ENCODE assay signal across 9 cellular contexts in genomic region chr10:78211476-78212110, GRCh38.
DNase-seq lines count a peak whose midpoint lies in the region; ATAC-seq and TF ChIP-seq lines count a peak whose summit lies in the region.
"Had no signal": no experiment of that assay in that cellular context is flagged by ENCODE, and none has a peak within 500 bp of the region (broad histone marks: within the 10 kb centered on the region; RNA-seq: fewer than 3 reads in every experiment).

No MANE protein-coding gene starts in this region.

- DNase-seq in DMS153 treated with DMSO at 0.1 percent for 48 hours (lab: John Stamatoyannopoulos, UW; ENCODE audit: unreplicated experiment) (peak; percentile 30), head of caudate nucleus (peak; percentile 31 to 84 (median 68)), renal cortical epithelial cell (ENCODE audit: low read depth) (peak; percentile 45), cerebellar nuclear complex (lab: John Stamatoyannopoulos, UW) (no peak), 8988T (no peak)
- DNase-seq: naive B cell had no signal

- H3K4me3 ChIP-seq in WI38 (ENCODE audit: low read depth, low read length): no peak overlapping the region

- no peak for TF ChIP-seq EP300 in Ishikawa (IDR thresholded peaks at IDR 0.05; ENCODE audit: borderline replicate concordance)

- peak; percentile 76 for TF ChIP-seq CTCF in WI38 (IDR thresholded peaks at IDR 0.05; ENCODE audit: low read depth, low read length)

- TF ChIP-seq RAD21 in Ishikawa (IDR thresholded peaks at IDR 0.05; ENCODE audit: low read depth): peak; percentile 88

- no peak for ATAC-seq in GM19324 (IDR thresholded peaks at IDR 0.05; ENCODE audit: low FRiP score, unreplicated experiment)

- intact Hi-C loops in head of caudate nucleus (cut with DNase I): loop anchor here (10.0 kb wide), 1 partner anchor 983 kb away; no protein-coding TSS in a partner anchor

TF ChIP-seq in Ishikawa, 13 proteins besides CTCF, POLR2A, EP300 and RAD21:
- TF ChIP-seq TAF1 (IDR thresholded peaks at IDR 0.05; ENCODE audit: low read depth) (no peak), MAX (IDR thresholded peaks at IDR 0.05) (no peak), YY1 (IDR thresholded peaks at IDR 0.05; ENCODE audit: low read depth) (no peak), NFIC (IDR thresholded peaks at IDR 0.05) (no peak), EGR1 (IDR thresholded peaks at IDR 0.05) (no peak), CREB1 (IDR thresholded peaks at IDR 0.05; ENCODE audit: low read depth) (no peak), TCF12 (IDR thresholded peaks at IDR 0.05; ENCODE audit: low read depth) (no peak), FOXM1 (IDR thresholded peaks at IDR 0.05; ENCODE audit: borderline replicate concordance, low read depth) (no peak), USF1 (IDR thresholded peaks at IDR 0.05) (no peak), TEAD4 (IDR thresholded peaks at IDR 0.05) (no peak), ZBTB7A (IDR thresholded peaks at IDR 0.05; ENCODE audit: low read depth) (no peak), REST (IDR thresholded peaks at IDR 0.05; ENCODE audit: low read depth) (no peak), CEBPB (IDR thresholded peaks at IDR 0.05) (no peak)

Comparison
In these comparisons a context has a peak if more than half of its experiments do, and no peak if none do; other contexts are left out.
1. DNase-seq: peak in DMS153 treated with DMSO at 0.1 percent for 48 hours (single experiment), head of caudate nucleus (42 of 42) and renal cortical epithelial cell (single experiment); none in cerebellar nuclear complex (0 of 2) and 8988T (single experiment).